ENCODE assay signal across 8 cellular contexts in genomic region chr11:13140028-13140870, GRCh38.
DNase-seq lines count a peak whose midpoint lies in the region; ATAC-seq and TF ChIP-seq lines count a peak whose summit lies in the region.

No MANE protein-coding gene starts in this region.

- H3K9me3 ChIP-seq in DND-41 (ENCODE audit: insufficient read depth, low read length, severe bottlenecking) (no peaks in the 10 kb centered on the region), hepatocyte (ENCODE audit: low read depth) (no peaks in the 10 kb centered on the region)
- no peaks in the 10 kb centered on the region for H3K9me3 ChIP-seq in CD4-positive, alpha-beta T cell (ENCODE audit: control insufficient read depth, low read length)

- no peak overlapping the region for H2AFZ ChIP-seq in DND-41 (ENCODE audit: low read depth, low read length)
- H2AFZ ChIP-seq in hepatocyte: no peak overlapping the region

- H3K9ac ChIP-seq in DND-41 (ENCODE audit: low read depth, low read length): no peak overlapping the region

- H3K4me3 ChIP-seq in DND-41 (ENCODE audit: low read depth in 1 of 2, low read length in 2 of 2) (no peak overlapping the region), hepatocyte (no peak overlapping the region)

- no peak overlapping the region for H3K27ac Mint-ChIP-seq in CD4-positive, alpha-beta T cell

- DNase-seq in DND-41 (peak; percentile 17), NCI-H1105 treated with DMSO at 0.1 percent for 48 hours (lab: John Stamatoyannopoulos, UW) (peak; percentile 85), hepatocyte (ENCODE audit: low spot score) (peak; percentile 89), globus pallidus (ENCODE audit: low spot score) (no peak), AG08396 (ENCODE audit: low spot score) (no peak), GOT3 (lab: John Stamatoyannopoulos, UW) (no peak)
- no peak for DNase-seq in CD4-positive, alpha-beta T cell

- no peaks in the 10 kb centered on the region for H3K27me3 ChIP-seq in DND-41 (ENCODE audit: insufficient read depth, low read length, poor library complexity)
- H3K27me3 ChIP-seq in hepatocyte: no peaks in the 10 kb centered on the region
- H3K27me3 ChIP-seq in CD4-positive, alpha-beta T cell (ENCODE audit: control insufficient read depth, insufficient read depth, low read length): peaks cover 16% of the 10 kb centered on the region

- no peak overlapping the region for H3K4me2 ChIP-seq in DND-41 (ENCODE audit: insufficient read depth, low read length)
- peak overlapping the region; percentile 28 for H3K4me2 ChIP-seq in hepatocyte

- peaks cover 51% of the 10 kb centered on the region for H3K27me3 Mint-ChIP-seq in CD4-positive, alpha-beta T cell

- H3K4me3 Mint-ChIP-seq in CD4-positive, alpha-beta T cell: no peak overlapping the region

- intact Hi-C loops in CD4-positive, alpha-beta T cell (cut with DNase I, micrococcal nuclease): no loop called here

- H3K36me3 ChIP-seq in DND-41 (ENCODE audit: insufficient read depth, low read length): no peaks in the 10 kb centered on the region
- no peaks in the 10 kb centered on the region for H3K36me3 ChIP-seq in hepatocyte (replicated peaks; ENCODE audit: insufficient read depth, low read depth)

- no peaks in the 10 kb centered on the region for H3K36me3 Mint-ChIP-seq in CD4-positive, alpha-beta T cell (ENCODE audit: low read depth)

- ATAC-seq in DND-41 (ENCODE audit: insufficient read depth, low read depth) (peak; percentile 42; the same call in 1 of the 3 replicates), GM21786 (IDR thresholded peaks at IDR 0.05; ENCODE audit: unreplicated experiment) (peak; percentile 93)
- ATAC-seq in CD4-positive, alpha-beta T cell (ENCODE audit: poor library complexity): no peak

- 0 out of 2 replicates have a peak, but pooled peaks cover 3% of the 10 kb centered on the region for H3K4me1 ChIP-seq in DND-41 (ENCODE audit: insufficient read depth, low read length)
- H3K4me1 ChIP-seq in hepatocyte (ENCODE audit: insufficient read depth): peaks cover 50% of the 10 kb centered on the region

- no peaks in the 10 kb centered on the region for H3K4me1 Mint-ChIP-seq in CD4-positive, alpha-beta T cell (ENCODE audit: low read depth)

- POLR2A ChIA-PET in CD4-positive, alpha-beta T cell (lab: Charles Lee): no interaction called here

- 31% methylated on average over 7 of the region's 7 CpGs for WGBS in hepatocyte (ENCODE audit: low lambda C conversion rate, missing lambda C conversion rate)

- no peak overlapping the region for H3K27ac ChIP-seq in DND-41 (ENCODE audit: low read length)
- H3K27ac ChIP-seq in hepatocyte: peak overlapping the region; percentile 94
- H3K27ac ChIP-seq in CD4-positive, alpha-beta T cell (ENCODE audit: low read depth, low read length): no peak overlapping the region

- H3K79me2 ChIP-seq in DND-41 (ENCODE audit: insufficient read depth, low read length) (no peaks in the 10 kb centered on the region), hepatocyte (no peaks in the 10 kb centered on the region)

- CTCF ChIA-PET in CD4-positive, alpha-beta T cell (lab: Charles Lee): interaction anchor here (0.6 kb wide), 1 partner anchor 195 kb away, joined by 3 read pairs; no protein-coding TSS in a partner anchor

- H3K9me2 ChIP-seq in hepatocyte (replicated peaks; ENCODE audit: insufficient read depth): no peaks in the 10 kb centered on the region

- H4K20me1 ChIP-seq in DND-41 (ENCODE audit: insufficient read depth, low read length) (no peaks in the 10 kb centered on the region), hepatocyte (ENCODE audit: insufficient read depth, poor library complexity, severe bottlenecking) (no peaks in the 10 kb centered on the region)

- no peaks in the 10 kb centered on the region for H3K9me3 Mint-ChIP-seq in CD4-positive, alpha-beta T cell

- TF ChIP-seq CTCF in DND-41 (IDR thresholded peaks at IDR 0.05; ENCODE audit: borderline replicate concordance, extremely low read depth, low read length, poor library complexity, severe bottlenecking): no peak
- TF ChIP-seq CTCF in hepatocyte (IDR thresholded peaks at IDR 0.05; ENCODE audit: poor library complexity): no peak
- no peak for TF ChIP-seq CTCF in CD4-positive, alpha-beta T cell (IDR thresholded peaks at IDR 0.05)

Comparison
In these comparisons a context has a peak if more than half of its experiments do, and no peak if none do; other contexts are left out.
1. DNase-seq: peak in DND-41 (single experiment), NCI-H1105 treated with DMSO at 0.1 percent for 48 hours (single experiment) and hepatocyte (single experiment); none in CD4-positive, alpha-beta T cell (0 of 10), globus pallidus (single experiment), AG08396 (single experiment) and GOT3 (single experiment).